ENCODE assay signal across 29 cellular contexts in the genomic region with DNA sequence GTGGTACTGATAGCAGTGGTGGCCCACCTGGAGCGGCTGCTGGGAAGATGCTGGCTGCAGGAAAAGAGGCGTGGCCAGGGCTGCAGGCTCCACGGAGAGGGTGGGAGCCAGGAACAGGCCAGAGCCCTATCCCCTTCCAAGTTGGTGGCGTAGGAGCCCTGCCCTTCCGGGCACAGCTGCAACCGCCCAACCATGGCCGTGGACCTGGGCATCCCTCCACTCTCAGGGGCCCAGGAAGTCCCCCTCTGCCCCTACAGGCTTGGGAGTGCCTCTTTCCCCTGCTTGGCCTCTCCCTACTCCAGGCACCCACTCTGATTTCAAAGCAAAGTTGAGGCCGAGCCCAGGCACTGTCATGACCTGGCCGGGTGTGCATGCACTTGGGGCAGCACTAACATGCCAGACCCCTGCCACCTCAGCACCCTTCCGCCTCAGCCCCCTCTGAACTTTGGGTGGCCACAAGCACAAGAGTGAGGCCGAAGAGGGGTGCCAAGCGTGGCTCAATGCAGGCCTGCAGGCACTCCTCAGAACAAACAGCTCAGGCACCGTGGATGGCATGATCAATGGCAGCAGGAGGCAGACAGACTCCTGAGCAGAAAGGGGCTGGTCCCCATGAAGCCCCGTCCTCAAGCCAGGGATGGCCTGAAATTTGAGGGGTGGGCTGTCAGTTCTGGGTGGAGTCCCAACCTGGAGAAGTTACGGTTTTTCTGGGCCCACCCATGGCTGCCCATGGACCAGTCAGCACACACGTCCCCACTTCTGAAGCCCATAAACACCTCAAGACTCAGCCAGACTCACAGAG.
"Had no signal": no experiment of that assay in that cellular context is flagged by ENCODE, and none has a peak within 500 bp of the region (broad histone marks: within the 10 kb centered on the region; RNA-seq: fewer than 3 reads in every experiment).

No MANE protein-coding gene starts in this region.

- H3K27me3 ChIP-seq: colonic mucosa, foreskin keratinocyte, neural progenitor cell, ovary, thyroid gland had no signal

- H3K27ac ChIP-seq: colonic mucosa, epithelial cell of prostate, foreskin keratinocyte, gastroesophageal sphincter, heart left ventricle, neural progenitor cell, ovary, psoas muscle, skin epidermis, stomach, thyroid gland had no signal

- H3K36me3 Mint-ChIP-seq: memory B cell, neural progenitor cell had no signal

- H2AFZ ChIP-seq: neural progenitor cell had no signal

- H3K27ac Mint-ChIP-seq: dendritic cell treated with granulocyte-macrophage colony-stimulating factor and Interleukin-4, amounts not matched to agents 40 ng/mL and 50 ng/mL, for 4 days; endodermal cell; memory B cell; nephron; neural progenitor cell had no signal

- H3K4me1 ChIP-seq: colonic mucosa, foreskin keratinocyte, gastroesophageal sphincter, heart left ventricle, psoas muscle, stomach, thyroid gland had no signal

- DNase-seq: central memory CD4-positive, alpha-beta T cell; colonic mucosa; effector CD8-positive, alpha-beta T cell; endodermal cell; foreskin keratinocyte; heart left ventricle; hippocampal formation; islet precursor cell; nucleus accumbens; ovary; psoas muscle; right cardiac atrium; stimulated activated CD4-positive, alpha-beta T cell treated with anti-CD3 and anti-CD28 coated beads, Interleukin-15, amount 100 ng/mL, for 24 hours; stimulated activated CD4-positive, alpha-beta T cell treated with anti-CD3 and anti-CD28 coated beads, Interleukin-2, amount 100 ng/mL, for 48 hours; stimulated activated CD8-positive, alpha-beta memory T cell treated with anti-CD3 and anti-CD28 coated beads, Interleukin-4, amount 100 ng/mL, for 48 hours; stimulated activated naive CD4-positive, alpha-beta T cell treated with Interleukin-2 at 50 U/mL for 16 hours; stomach; thyroid gland; trophoblast cell had no signal

- H3K4me3 ChIP-seq: colonic mucosa, gastroesophageal sphincter, heart left ventricle, lung, neural progenitor cell, ovary, psoas muscle, skin epidermis, stomach, thyroid gland had no signal

- ATAC-seq: esophagus mucosa, foreskin keratinocyte, gastroesophageal sphincter, heart left ventricle, left lobe of liver, psoas muscle, right cardiac atrium had no signal

- H3K4me2 ChIP-seq: neural progenitor cell had no signal

- H3K4me3 Mint-ChIP-seq: dendritic cell treated with granulocyte-macrophage colony-stimulating factor and Interleukin-4, amounts not matched to agents 40 ng/mL and 50 ng/mL, for 4 days; endodermal cell; memory B cell; nephron; neural progenitor cell had no signal

- H3K9me3 Mint-ChIP-seq: dendritic cell treated with granulocyte-macrophage colony-stimulating factor and Interleukin-4, amounts not matched to agents 40 ng/mL and 50 ng/mL, for 4 days; endodermal cell; nephron; neural progenitor cell had no signal

- H3K4me1 Mint-ChIP-seq: memory B cell, nephron had no signal

- H3K9me3 ChIP-seq: colonic mucosa, gastroesophageal sphincter, heart left ventricle, ovary, psoas muscle, stomach, thyroid gland had no signal

- H3K36me3 ChIP-seq: colonic mucosa, gastroesophageal sphincter, heart left ventricle, neural progenitor cell, ovary, stomach, thyroid gland had no signal
